Comparison of ENCODE assay signal across 12 cellular contexts in the genomic region with DNA sequence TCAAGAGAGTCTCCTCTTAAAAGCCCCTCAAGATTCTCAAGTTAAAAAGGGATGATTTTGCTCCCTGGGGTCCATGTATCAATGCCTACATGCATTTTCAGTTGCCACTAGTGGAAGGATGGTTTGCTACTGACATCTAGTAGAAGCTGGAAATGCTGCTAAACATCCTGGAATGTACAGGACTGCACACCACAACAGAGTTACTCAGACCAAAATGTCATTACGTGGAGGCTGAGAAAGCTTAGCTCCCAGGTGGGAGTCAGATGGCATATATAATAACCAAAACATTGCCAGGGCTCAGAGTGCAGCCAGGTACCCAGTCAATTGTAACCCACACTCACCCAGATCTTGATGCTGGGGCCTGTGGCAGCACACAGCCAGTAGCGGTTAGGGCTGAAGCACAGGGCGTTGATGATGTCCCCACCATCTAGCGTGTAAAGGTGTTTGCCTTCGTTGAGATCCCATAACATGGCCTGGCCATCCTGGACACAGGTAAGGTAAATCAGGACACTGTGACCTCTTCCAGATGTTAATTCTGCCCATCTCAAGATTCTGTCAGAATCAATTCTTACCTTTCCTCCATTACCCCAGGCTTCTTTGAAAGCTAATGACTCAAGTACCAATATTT. TPM values are rescaled to one million over a fixed set of nuclear protein-coding genes. Genes with fewer than 3 reads are reported as not detected.
DNase-seq lines count a peak whose midpoint lies in the region; ATAC-seq, FAIRE-seq and TF ChIP-seq lines count a peak whose summit lies in the region.
"Had no signal": no experiment of that assay in that cellular context is flagged by ENCODE, and none has a peak within 500 bp of the region (broad histone marks: within the 10 kb centered on the region; RNA-seq: fewer than 3 reads in every experiment).

No MANE protein-coding gene starts in this region.

- peaks cover 48% of the 10 kb centered on the region for H3K79me2 ChIP-seq in GM12878 (ENCODE audit: control insufficient read depth, insufficient read depth, low read length)

- H3K4me2 ChIP-seq in GM12878 (ENCODE audit: control insufficient read depth, insufficient read depth): no peak overlapping the region

- no peak for FAIRE-seq in GM12878 (lab: Jason Lieb, UNC)
- FAIRE-seq: D721Med had no signal

- H3K9me3 Mint-ChIP-seq in activated T-cell treated with anti-CD3 and anti-CD28 coated beads, Interleukin-2, amount 50 U/mL, for 24 hours: peaks cover 2% of the 10 kb centered on the region
- H3K9me3 Mint-ChIP-seq in osteocyte (ENCODE audit: unreplicated experiment): no peaks in the 10 kb centered on the region

- no peak overlapping the region for H2AFZ ChIP-seq in GM12878 (ENCODE audit: control insufficient read depth, low read depth, low read length)

- H3K4me3 ChIP-seq in Panc1 (ENCODE audit: low read depth in 2 of 2, low read length in 2 of 2): no peak overlapping the region
- no peak overlapping the region; the same call in 1 of the 2 replicates for H3K4me3 ChIP-seq in GM12878
- H3K4me3 ChIP-seq: gastroesophageal sphincter had no signal

- no peak for DNase-seq in activated T-cell treated with anti-CD3 and anti-CD28 coated beads, Interleukin-2, amount 50 U/mL, for 24 hours
- no peak for DNase-seq in activated T-cell treated with anti-CD3 and anti-CD28 coated beads for 4 hours
- DNase-seq in Panc1 (ENCODE audit: low read depth, low spot score): no peak
- DNase-seq in GM12878 (ENCODE audit: low read depth, low spot score): no peak
- DNase-seq in osteocyte (ENCODE audit: extremely low spot score, unreplicated experiment): no peak
- DNase-seq in NOMO-1 (lab: John Stamatoyannopoulos, UW; ENCODE audit: unreplicated experiment in 2 of 2): no peak
- no peak for DNase-seq in middle frontal gyrus (ENCODE audit: extremely low spot score, low spot score)
- no peak for DNase-seq in NCI-H345 (lab: John Stamatoyannopoulos, UW)
- DNase-seq: caudate nucleus had no signal

- no peak for TF ChIP-seq EP300 in GM12878 (IDR thresholded peaks at IDR 0.05; ENCODE audit: borderline replicate concordance in 1 of 2, control insufficient read depth in 1 of 2, low read depth in 2 of 2, low read length in 2 of 2)

- H3K27me3 ChIP-seq in Panc1 (ENCODE audit: control insufficient read depth, insufficient read depth, low read length) (no peaks in the 10 kb centered on the region), GM12878 (replicated peaks in 1 of 2; ENCODE audit: control insufficient read depth in 2 of 2, insufficient read depth in 2 of 2, low read length in 1 of 2) (no peaks in the 10 kb centered on the region)
- H3K27me3 ChIP-seq: gastroesophageal sphincter had no signal

- H3K4me1 Mint-ChIP-seq in activated T-cell treated with anti-CD3 and anti-CD28 coated beads, Interleukin-2, amount 50 U/mL, for 24 hours (ENCODE audit: low read depth): peaks cover 43% of the 10 kb centered on the region
- H3K4me1 Mint-ChIP-seq in osteocyte (ENCODE audit: unreplicated experiment): peaks cover 23% of the 10 kb centered on the region

- H3K9ac ChIP-seq in GM12878 (ENCODE audit: control insufficient read depth, insufficient read depth, low read length): no peak overlapping the region

- H3K4me3 Mint-ChIP-seq in activated T-cell treated with anti-CD3 and anti-CD28 coated beads, Interleukin-2, amount 50 U/mL, for 24 hours: peak overlapping the region; percentile 44
- H3K4me3 Mint-ChIP-seq in osteocyte (ENCODE audit: unreplicated experiment): no peak overlapping the region

- peak overlapping the region; percentile 100 for H3K27ac Mint-ChIP-seq in activated T-cell treated with anti-CD3 and anti-CD28 coated beads, Interleukin-2, amount 50 U/mL, for 24 hours
- peak overlapping the region; percentile 54 for H3K27ac Mint-ChIP-seq in osteocyte (ENCODE audit: unreplicated experiment)

- TF ChIP-seq RAD21 in GM12878 (IDR thresholded peaks at IDR 0.05; ENCODE audit: insufficient read depth, low read depth, low read length): no peak

- H3K4me1 ChIP-seq in Panc1 (ENCODE audit: control insufficient read depth, insufficient read depth, low read length) (peaks cover 20% of the 10 kb centered on the region), GM12878 (ENCODE audit: control insufficient read depth, insufficient read depth, low read length) (peaks cover 11% of the 10 kb centered on the region)

- CTCF ChIA-PET in Panc1 (lab: Charles Lee): no interaction called here
- CTCF ChIA-PET in GM12878 (lab: Yijun Ruan, JAX): interaction anchor here (0.7 kb wide), 1 partner anchor 19 kb away, joined by 3 read pairs; no protein-coding TSS in a partner anchor

- in situ Hi-C loops in Panc1 (cut with HindIII; ENCODE audit: low pct_unique_long_range_greater_than_20kb, low sequenced_read_pairs) (no loop called here), GM12878 (cut with MboI) (no loop called here)

- WGBS in GM12878 (ENCODE audit: insufficient coverage, insufficient replicate concordance, low lambda C conversion rate, missing lambda C conversion rate): 87% methylated on average over 5 of the region's 5 CpGs

- RAD21 ChIA-PET in GM12878 (lab: Charles Lee; ENCODE audit: unreplicated experiment): no interaction called here

- H3K9me3 ChIP-seq in Panc1 (ENCODE audit: control insufficient read depth, insufficient read depth, low read depth, low read length) (no peaks in the 10 kb centered on the region), GM12878 (replicated peaks; ENCODE audit: control insufficient read depth, insufficient read depth, low read length) (no peaks in the 10 kb centered on the region)
- H3K9me3 ChIP-seq: gastroesophageal sphincter had no signal

- SMC1A ChIA-PET in GM12878 (lab: Charles Lee; ENCODE audit: uncharacterized antibody, unreplicated experiment): no interaction called here

- TF ChIP-seq POLR2A in GM12878 (IDR thresholded peaks at IDR 0.05; ENCODE audit: low read depth, low read length): peak; percentile 59; the same call in 1 of the 2 replicates

- POLR2A ChIA-PET in Panc1 (lab: Charles Lee) (no interaction called here), GM12878 (lab: Charles Lee) (interaction anchor here (0.9 to 1.8 kb wide), 4 partner anchors 10 to 46 kb away, joined by 3 to 7 read pairs (median 4); a partner anchor contains a TSS)

- H3K27ac ChIP-seq in Panc1 (ENCODE audit: low read length) (no peak overlapping the region), GM12878 (ENCODE audit: control insufficient read depth, insufficient read depth) (no peak overlapping the region)

- peaks cover 41% of the 10 kb centered on the region for H3K36me3 ChIP-seq in Panc1 (ENCODE audit: control insufficient read depth, insufficient read depth, low read length)
- peaks cover 52 to 53% of the 10 kb centered on the region in 2 experiments for H3K36me3 ChIP-seq in GM12878 (ENCODE audit: control insufficient read depth in 2 of 2, insufficient read depth in 2 of 2, low read length in 1 of 2)

- H4K20me1 ChIP-seq in GM12878 (ENCODE audit: control insufficient read depth, insufficient read depth): peaks cover 17% of the 10 kb centered on the region

- BruUV-seq in Panc1 (replicated peaks; lab: Mats Ljungman, UMichigan) (TSS peak; percentile 13), GM12878 (replicated peaks; lab: Mats Ljungman, UMichigan) (no TSS peak)

- intact Hi-C loops in Panc1 (cut with micrococcal nuclease; ENCODE audit: unreplicated experiment) (no loop called here), GM12878 (cut with micrococcal nuclease; ENCODE audit: unreplicated experiment) (no loop called here)

- no peak for ATAC-seq in Panc1
- ATAC-seq in GM12878: no peak
- ATAC-seq: gastroesophageal sphincter, SK-N-SH treated with all-trans-retinoic acid at 6 μM for 48 hours had no signal

- no peak for TF ChIP-seq CTCF in Panc1 (IDR thresholded peaks at IDR 0.05)
- no peak for TF ChIP-seq CTCF in GM12878 (IDR thresholded peaks at IDR 0.05 in 2 of 3, conservative IDR thresholded peaks at IDR 0.05 in 1 of 3; ENCODE audit: control insufficient read depth in 2 of 3, extremely low read depth in 1 of 3, insufficient read depth in 1 of 3, low read depth in 3 of 3, low read length in 3 of 3)
- no peak for TF ChIP-seq CTCF in osteocyte (IDR thresholded peaks at IDR 0.05)

- peaks cover 95% of the 10 kb centered on the region for H3K36me3 Mint-ChIP-seq in activated T-cell treated with anti-CD3 and anti-CD28 coated beads, Interleukin-2, amount 50 U/mL, for 24 hours (ENCODE audit: low read depth)
- H3K36me3 Mint-ChIP-seq in osteocyte (ENCODE audit: unreplicated experiment): peaks cover 47% of the 10 kb centered on the region

- H3K27me3 Mint-ChIP-seq in activated T-cell treated with anti-CD3 and anti-CD28 coated beads, Interleukin-2, amount 50 U/mL, for 24 hours: no peaks in the 10 kb centered on the region
- no peaks in the 10 kb centered on the region for H3K27me3 Mint-ChIP-seq in osteocyte (ENCODE audit: unreplicated experiment)

RNA-seq across cellular contexts. Expression of a gene that starts 5.8 kb away (rescaled TPM):
- total RNA-seq in Panc1 (2021; ENCODE audit: unreplicated experiment): 1,623 TPM
- 2,695 TPM for polyA plus RNA-seq in Panc1 (2012; ENCODE audit: insufficient read length)
- 1,060 and 1,082 TPM in 2 replicates for total RNA-seq in GM12878 (2013; cell fraction: nucleolus; rRNA removed)
- 6,385 and 6,584 TPM in 2 replicates for total RNA-seq in GM12878 (2014; rRNA removed)
- total RNA-seq in GM12878 (2014; rRNA removed; fragmentation: Illumina TruSeq; extraction: Trizol): 4,111 and 4,251 TPM in 2 replicates
- total RNA-seq in GM12878 (2021): 2,742 and 2,873 TPM in 2 replicates
- polyA plus RNA-seq in GM12878 (2011; ENCODE audit: low read depth): 2,498 TPM
- 2,058 and 4,963 TPM in 2 replicates for polyA plus RNA-seq in GM12878 (2011; rRNA removed)
- 6,471 and 7,747 TPM in 2 replicates for polyA plus RNA-seq in GM12878 (2011; cell fraction: cytosol; rRNA removed)
- polyA plus RNA-seq in GM12878 (2011; cell fraction: nucleus; rRNA removed): 2,792 and 3,345 TPM in 2 replicates
- polyA plus RNA-seq in GM12878 (2012): 4,319 and 4,635 TPM in 2 replicates
- 2,869 and 4,083 TPM in 2 replicates for polyA plus RNA-seq in GM12878 (2014; fragmentation: Illumina TruSeq; extraction: Trizol)
- 1,000 to 10,000 TPM; 3,729 to 5,412 TPM for polyA plus RNA-seq in GM12878 (2014; fragmentation: Nextera tagmentation; extraction: Ambion mirVana)
- 5,813 and 5,897 TPM in 2 replicates for polyA plus RNA-seq in GM12878 (2014; rRNA removed)
- 1,000 to 10,000 TPM; 1,365 to 1,424 TPM for polyA plus RNA-seq in GM12878 (2016; fragmentation: Nextera tagmentation; extraction: Ambion mirVana)
- 6,568 and 9,193 TPM in 2 replicates for polyA minus RNA-seq in GM12878 (2011; rRNA and poly(A)+ RNA removed)
- polyA minus RNA-seq in GM12878 (2011; cell fraction: cytosol; rRNA and poly(A)+ RNA removed): 1,862 and 1,930 TPM in 2 replicates
- polyA minus RNA-seq in GM12878 (2011; cell fraction: nucleus; rRNA and poly(A)+ RNA removed): 910 and 1,213 TPM in 2 replicates
- 1,869 and 1,921 TPM in 2 replicates for total RNA-seq in osteocyte

RNA-seq across cellular contexts. Expression of a gene that starts 14.8 kb away (rescaled TPM):
- total RNA-seq in Panc1 (2021; ENCODE audit: unreplicated experiment): 58.3 TPM
- 72.2 TPM for polyA plus RNA-seq in Panc1 (2012; ENCODE audit: insufficient read length)
- total RNA-seq in GM12878 (2013; cell fraction: nucleolus; rRNA removed): 30.1 and 34.3 TPM in 2 replicates
- total RNA-seq in GM12878 (2014; rRNA removed): 16.0 and 17.2 TPM in 2 replicates
- total RNA-seq in GM12878 (2014; rRNA removed; fragmentation: Illumina TruSeq; extraction: Trizol): 10.5 and 10.6 TPM in 2 replicates
- total RNA-seq in GM12878 (2021): 24.6 and 28.9 TPM in 2 replicates
- polyA plus RNA-seq in GM12878 (2011; ENCODE audit: low read depth): 11.5 TPM
- polyA plus RNA-seq in GM12878 (2011; rRNA removed): 14.8 and 17.7 TPM in 2 replicates
- polyA plus RNA-seq in GM12878 (2011; cell fraction: cytosol; rRNA removed): 16.4 and 21.9 TPM in 2 replicates
- polyA plus RNA-seq in GM12878 (2011; cell fraction: nucleus; rRNA removed): 173 and 195 TPM in 2 replicates
- 21.7 and 28.2 TPM in 2 replicates for polyA plus RNA-seq in GM12878 (2012)
- 9.4 and 10.6 TPM in 2 replicates for polyA plus RNA-seq in GM12878 (2014; fragmentation: Illumina TruSeq; extraction: Trizol)
- 1 to 10 TPM; 1.0 to 3.2 TPM for polyA plus RNA-seq in GM12878 (2014; fragmentation: Nextera tagmentation; extraction: Ambion mirVana)
- 21.5 and 24.4 TPM in 2 replicates for polyA plus RNA-seq in GM12878 (2014; rRNA removed)
- polyA plus RNA-seq in GM12878 (2016; fragmentation: Nextera tagmentation; extraction: Ambion mirVana): 1 to 10 TPM; 5.2 to 5.5 TPM
- 8.6 and 10.9 TPM in 2 replicates for polyA minus RNA-seq in GM12878 (2011; rRNA and poly(A)+ RNA removed)
- polyA minus RNA-seq in GM12878 (2011; cell fraction: cytosol; rRNA and poly(A)+ RNA removed): 6.8 and 7.5 TPM in 2 replicates
- polyA minus RNA-seq in GM12878 (2011; cell fraction: nucleus; rRNA and poly(A)+ RNA removed): 16.0 and 24.7 TPM in 2 replicates
- 25.2 and 27.1 TPM in 2 replicates for total RNA-seq in osteocyte

RNA-seq across cellular contexts. Expression of a gene that starts 23.1 kb away (rescaled TPM):
- total RNA-seq in Panc1 (2021; ENCODE audit: unreplicated experiment) (9.3 TPM), GM12878 (2014; rRNA removed) (6.5 and 7.1 TPM in 2 replicates), GM12878 (2014; rRNA removed; fragmentation: Illumina TruSeq; extraction: Trizol) (10.1 and 11.5 TPM in 2 replicates), GM12878 (2021) (8.4 and 8.6 TPM in 2 replicates), osteocyte (12.8 and 13.7 TPM in 2 replicates)
- 5.2 TPM for polyA plus RNA-seq in Panc1 (2012; ENCODE audit: insufficient read length)
- total RNA-seq in GM12878 (2013; cell fraction: nucleolus; rRNA removed): 46.6 and 48.5 TPM in 2 replicates
- polyA plus RNA-seq in GM12878 (2011; ENCODE audit: low read depth): 5.9 TPM
- polyA plus RNA-seq in GM12878 (2011; rRNA removed) (24.3 and 34.0 TPM in 2 replicates), GM12878 (2014; fragmentation: Illumina TruSeq; extraction: Trizol) (12.4 and 14.7 TPM in 2 replicates), GM12878 (2014; fragmentation: Nextera tagmentation; extraction: Ambion mirVana) (1 to 10 TPM; 1.4 to 3.4 TPM), GM12878 (2014; rRNA removed) (11.6 and 13.4 TPM in 2 replicates), GM12878 (2016; fragmentation: Nextera tagmentation; extraction: Ambion mirVana) (1 to 10 TPM; 6.8 to 7.9 TPM)
- polyA plus RNA-seq in GM12878 (2011; cell fraction: cytosol; rRNA removed): 12.3 and 13.7 TPM in 2 replicates
- polyA plus RNA-seq in GM12878 (2011; cell fraction: nucleus; rRNA removed): 31.5 and 38.7 TPM in 2 replicates
- polyA plus RNA-seq in GM12878 (2012): 10.7 and 12.3 TPM in 2 replicates
- 19.5 and 28.6 TPM in 2 replicates for polyA minus RNA-seq in GM12878 (2011; rRNA and poly(A)+ RNA removed)
- 6.1 and 7.9 TPM in 2 replicates for polyA minus RNA-seq in GM12878 (2011; cell fraction: cytosol; rRNA and poly(A)+ RNA removed)
- 15.4 and 24.9 TPM in 2 replicates for polyA minus RNA-seq in GM12878 (2011; cell fraction: nucleus; rRNA and poly(A)+ RNA removed)

RNA-seq across cellular contexts. Expression of a gene that starts 32.9 kb away (rescaled TPM):
- total RNA-seq in Panc1 (2021; ENCODE audit: unreplicated experiment) (25.8 TPM), GM12878 (2014; rRNA removed) (0.54 and 1.1 TPM in 2 replicates), GM12878 (2014; rRNA removed; fragmentation: Illumina TruSeq; extraction: Trizol) (0.22 and 0.46 TPM in 2 replicates), GM12878 (2021) (0.38 and 0.96 TPM in 2 replicates), osteocyte (3.8 and 4.0 TPM in 2 replicates)
- 21.3 TPM for polyA plus RNA-seq in Panc1 (2012; ENCODE audit: insufficient read length)
- total RNA-seq in GM12878 (2013; cell fraction: nucleolus; rRNA removed): 0.59 and 0.84 TPM in 2 replicates
- 1.1 TPM for polyA plus RNA-seq in GM12878 (2011; ENCODE audit: low read depth)
- polyA plus RNA-seq in GM12878 (2011; rRNA removed) (1.6 TPM in 2 replicates), GM12878 (2014; fragmentation: Illumina TruSeq; extraction: Trizol) (0.32 and 0.33 TPM in 2 replicates), GM12878 (2014; fragmentation: Nextera tagmentation; extraction: Ambion mirVana) (under 1 TPM; 0.02 to 0.20 TPM), GM12878 (2014; rRNA removed) (0.84 and 1.1 TPM in 2 replicates), GM12878 (2016; fragmentation: Nextera tagmentation; extraction: Ambion mirVana) (1 to 10 TPM in 1 of 2 experiments, under 1 TPM in 1; 0.44 to 1.3 TPM)
- polyA plus RNA-seq in GM12878 (2011; cell fraction: cytosol; rRNA removed): 0.97 and 1.0 TPM in 2 replicates
- 2.2 and 2.4 TPM in 2 replicates for polyA plus RNA-seq in GM12878 (2011; cell fraction: nucleus; rRNA removed)
- polyA plus RNA-seq in GM12878 (2012): 0.87 and 1.7 TPM in 2 replicates
- polyA minus RNA-seq in GM12878 (2011; rRNA and poly(A)+ RNA removed): 0.80 and 0.88 TPM in 2 replicates
- 0.83 and 1.1 TPM in 2 replicates for polyA minus RNA-seq in GM12878 (2011; cell fraction: cytosol; rRNA and poly(A)+ RNA removed)
- 0.73 and 1.5 TPM in 2 replicates for polyA minus RNA-seq in GM12878 (2011; cell fraction: nucleus; rRNA and poly(A)+ RNA removed)
